8 cellular contexts compared by ENCODE assay signal in the genomic region with DNA sequence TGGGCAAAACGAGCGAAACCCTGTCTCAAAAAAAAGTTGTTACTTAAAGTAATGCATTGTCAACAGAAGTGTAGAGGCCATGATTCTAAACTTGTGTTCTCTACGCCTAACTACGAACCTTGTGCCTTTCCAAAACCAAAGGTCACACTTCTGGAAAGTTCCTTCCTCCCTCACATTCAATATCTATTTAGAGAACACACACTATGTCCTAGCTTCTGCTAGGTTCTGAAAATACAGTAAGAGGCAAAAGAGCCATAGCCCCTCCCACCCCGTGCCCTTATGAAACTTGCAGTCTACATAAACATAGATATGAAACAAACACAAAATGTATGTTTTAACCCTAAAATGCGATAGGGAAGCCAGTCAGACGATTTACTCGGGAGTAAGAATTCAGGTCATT. TPM values are rescaled to one million over a fixed set of nuclear protein-coding genes. Genes with fewer than 3 reads are reported as not detected.
DNase-seq lines count a peak whose midpoint lies in the region; ATAC-seq and TF ChIP-seq lines count a peak whose summit lies in the region.

No MANE protein-coding gene starts in this region.

- ATAC-seq in HG03025 (IDR thresholded peaks at IDR 0.05; ENCODE audit: low FRiP score, unreplicated experiment) (peak; percentile 17), upper lobe of left lung (ENCODE audit: low FRiP score in 2 of 2) (peak in 1 of 2 donors; percentile 27), HG02884 (IDR thresholded peaks at IDR 0.05; ENCODE audit: unreplicated experiment) (no peak), HG02973 (IDR thresholded peaks at IDR 0.05; ENCODE audit: unreplicated experiment) (no peak)

- TF ChIP-seq CTCF in GM06990 (IDR thresholded peaks at IDR 0.05; ENCODE audit: insufficient read depth, low read length, poor library complexity, severe bottlenecking) = no peak
- no peak for TF ChIP-seq CTCF in astrocyte of the spinal cord (IDR thresholded peaks at IDR 0.05; ENCODE audit: low read depth, low read length)
- TF ChIP-seq CTCF in lower leg skin (IDR thresholded peaks at IDR 0.05) = no peak
- TF ChIP-seq CTCF in upper lobe of left lung (IDR thresholded peaks at IDR 0.05) = no peak

- no peak for TF ChIP-seq EP300 in upper lobe of left lung (IDR thresholded peaks at IDR 0.05)

- no peaks in the 10 kb centered on the region for H3K9me3 ChIP-seq in upper lobe of left lung

- TF ChIP-seq POLR2A in lower leg skin (IDR thresholded peaks at IDR 0.05) (no peak), upper lobe of left lung (IDR thresholded peaks at IDR 0.05) (no peak)

- WGBS in lower leg skin, 2 donors = 28 to 32% methylated on average over 8 of the region's 8 CpGs
- WGBS in upper lobe of left lung, 2 donors = 40 to 41% methylated on average over 8 of the region's 8 CpGs

- DNase-seq in GM06990 (ENCODE audit: extremely low read depth, insufficient read length) = no peak
- DNase-seq in astrocyte of the spinal cord (ENCODE audit: low read depth, low spot score) = no peak
- DNase-seq in lower leg skin (ENCODE audit: low spot score in 2 of 2) = no peak
- no peak for DNase-seq in upper lobe of left lung
- DNase-seq in NK-92 treated with Interleukin-12 subunit alpha and Interleukin-12 subunit beta, amount 100 ng/mL, for 24 hours (lab: John Stamatoyannopoulos, UW) = no peak

- intact Hi-C loops in lower leg skin (cut with DNase I; ENCODE audit: low total_unique reads) = loop anchor here (5.0 to 10.0 kb wide), 2 partner anchors 319 to 512 kb away; no protein-coding TSS in a partner anchor

- H3K4me3 ChIP-seq in GM06990 (replicated peaks; ENCODE audit: low read depth, low read length) (peak overlapping the region; percentile 77), astrocyte of the spinal cord (ENCODE audit: low read depth, low read length) (peak overlapping the region; percentile 56), lower leg skin (ENCODE audit: low read depth, poor library complexity, severe bottlenecking) (peak overlapping the region; percentile 42), upper lobe of left lung (peak overlapping the region; percentile 47 to 77 (median 69))

- H3K27me3 ChIP-seq in GM06990 (replicated peaks; ENCODE audit: control insufficient read depth, insufficient read depth, low read length) (no peaks in the 10 kb centered on the region), upper lobe of left lung (no peaks in the 10 kb centered on the region)

- H3K36me3 ChIP-seq in GM06990 (ENCODE audit: control insufficient read depth, insufficient read depth, low read length) (no peaks in the 10 kb centered on the region), upper lobe of left lung (no peaks in the 10 kb centered on the region)

- peaks cover 5 to 13% (median 11%) of the 10 kb centered on the region in 4 donors for H3K4me1 ChIP-seq in upper lobe of left lung

- in situ Hi-C loops in astrocyte of the spinal cord (cut with HindIII; ENCODE audit: low sequenced_read_pairs) = no loop called here

- peak overlapping the region; percentile 78 to 86 (median 80) for H3K27ac ChIP-seq in upper lobe of left lung

RNA-seq across cellular contexts. Expression of gene RNF6, which starts 36.4 kb away (rescaled TPM):
- 10 to 100 TPM; 24.3 to 30.3 (median 26.1) TPM for total RNA-seq in lower leg skin
- total RNA-seq in upper lobe of left lung = 10 to 100 TPM; 14.7 to 39.9 (median 30.7) TPM
